ENCODE assay signal across 22 cellular contexts in genomic region chr1:67236277-67236676, GRCh38.
DNase-seq lines count a peak whose midpoint lies in the region; ATAC-seq, FAIRE-seq and TF ChIP-seq lines count a peak whose summit lies in the region.
"Had no signal": no experiment of that assay in that cellular context is flagged by ENCODE, and none has a peak within 500 bp of the region (broad histone marks: within the 10 kb centered on the region; RNA-seq: fewer than 3 reads in every experiment).

No MANE protein-coding gene starts in this region.

- H3K36me3 ChIP-seq in small intestine (ENCODE audit: control insufficient read depth in 2 of 2, insufficient read depth in 2 of 2, low read length in 2 of 2), result no peaks in the 10 kb centered on the region
- H3K36me3 ChIP-seq: BLaER1 treated with 17β-estradiol and CSF1 and Interleukin-3, amounts not matched to agents 10 nM and 100 nM had no signal

- no peak for FAIRE-seq in small intestine (lab: Jason Lieb, UNC)
- FAIRE-seq: A549, D721Med, G401.6, GM12891, GM19239 had no signal

- no peaks in the 10 kb centered on the region for H3K27me3 Mint-ChIP-seq in natural killer cell treated with Interleukin-12 subunit alpha and Interleukin-12 subunit beta and Interleukin-15 and Interleukin-18, amount 100 ng/mL, for 72 hours
- no peaks in the 10 kb centered on the region for H3K27me3 Mint-ChIP-seq in natural killer cell (ENCODE audit: low read depth in 2 of 2)
- no peaks in the 10 kb centered on the region for H3K27me3 Mint-ChIP-seq in activated T-helper 2 cell treated with anti-CD3 and anti-CD28 coated beads, Interferon-gamma antibody, Interleukin-2, Interleukin-4, amounts not matched to agents 10 μg/mL and 5 μg/mL and 100 μg/mL, durations not matched to agents 14 hours and 24 hours and 36 hours (ENCODE audit: low read depth)
- H3K27me3 Mint-ChIP-seq: B cell; CD4-positive, alpha-beta T cell had no signal

- peak overlapping the region; percentile 33 to 84 for H3K27ac Mint-ChIP-seq in natural killer cell treated with Interleukin-12 subunit alpha and Interleukin-12 subunit beta and Interleukin-15 and Interleukin-18, amount 100 ng/mL, for 72 hours
- H3K27ac Mint-ChIP-seq in natural killer cell, result no peak overlapping the region
- no peak overlapping the region for H3K27ac Mint-ChIP-seq in activated T-helper 2 cell treated with anti-CD3 and anti-CD28 coated beads, Interferon-gamma antibody, Interleukin-2, Interleukin-4, amounts not matched to agents 10 μg/mL and 5 μg/mL and 100 μg/mL, durations not matched to agents 14 hours and 24 hours and 36 hours
- H3K27ac Mint-ChIP-seq: B cell; CD4-positive, alpha-beta T cell; CD8-positive, alpha-beta T cell had no signal

- no peak overlapping the region for H3K27ac ChIP-seq in small intestine (ENCODE audit: low read depth in 1 of 2, low read length in 1 of 2)
- H3K27ac ChIP-seq: 22Rv1; A549; BLaER1 treated with 17β-estradiol and CSF1 and Interleukin-3, amounts not matched to agents 10 nM and 100 nM; C4-2B had no signal

- no peaks in the 10 kb centered on the region for H3K9me3 Mint-ChIP-seq in natural killer cell treated with Interleukin-12 subunit alpha and Interleukin-12 subunit beta and Interleukin-15 and Interleukin-18, amount 100 ng/mL, for 72 hours
- no peaks in the 10 kb centered on the region for H3K9me3 Mint-ChIP-seq in natural killer cell
- peaks cover 6% of the 10 kb centered on the region for H3K9me3 Mint-ChIP-seq in activated T-helper 2 cell treated with anti-CD3 and anti-CD28 coated beads, Interferon-gamma antibody, Interleukin-2, Interleukin-4, amounts not matched to agents 10 μg/mL and 5 μg/mL and 100 μg/mL, durations not matched to agents 14 hours and 24 hours and 36 hours
- H3K9me3 Mint-ChIP-seq: CD4-positive, alpha-beta T cell; CD8-positive, alpha-beta T cell had no signal

- no peak for DNase-seq in natural killer cell treated with Interleukin-12 subunit alpha and Interleukin-12 subunit beta and Interleukin-15 and Interleukin-18, amount 100 ng/mL, for 72 hours (ENCODE audit: low spot score)
- no peak for DNase-seq in natural killer cell
- no peak for DNase-seq in left colon
- DNase-seq in small intestine, result peak; percentile 32
- no peak for DNase-seq in globus pallidus (ENCODE audit: low spot score)
- DNase-seq in activated T-helper 2 cell treated with anti-CD3 and anti-CD28 coated beads, Interferon-gamma antibody, Interleukin-2, Interleukin-4, amounts not matched to agents 10 μg/mL and 5 μg/mL and 100 μg/mL, durations not matched to agents 14 hours and 24 hours and 36 hours (ENCODE audit: low spot score), result no peak
- DNase-seq: AML-193; Caco-2; Calu3; CD4-positive, alpha-beta T cell; CD8-positive, alpha-beta T cell; DMS79 treated with DMSO at 0.1 percent for 48 hours; GF-D8 had no signal

- intact Hi-C loops in natural killer cell (cut with micrococcal nuclease), result no loop called here
- intact Hi-C loops in left colon (cut with DNase I, micrococcal nuclease), result loop anchor here in 1 of 2 donors (10.0 kb wide), 1 partner anchor 259 kb away; no protein-coding TSS in a partner anchor
- intact Hi-C loops in activated T-helper 2 cell treated with anti-CD3 and anti-CD28 coated beads, Interferon-gamma antibody, Interleukin-2, Interleukin-4, amounts not matched to agents 10 μg/mL and 5 μg/mL and 100 μg/mL, durations not matched to agents 14 hours and 24 hours and 36 hours (cut with micrococcal nuclease), result loop anchor here (5.0 to 10.0 kb wide), 2 partner anchors 36 to 189 kb away; no protein-coding TSS in a partner anchor

- peak overlapping the region; percentile 18 for H3K4me3 Mint-ChIP-seq in natural killer cell treated with Interleukin-12 subunit alpha and Interleukin-12 subunit beta and Interleukin-15 and Interleukin-18, amount 100 ng/mL, for 72 hours
- no peak overlapping the region for H3K4me3 Mint-ChIP-seq in natural killer cell
- H3K4me3 Mint-ChIP-seq in activated T-helper 2 cell treated with anti-CD3 and anti-CD28 coated beads, Interferon-gamma antibody, Interleukin-2, Interleukin-4, amounts not matched to agents 10 μg/mL and 5 μg/mL and 100 μg/mL, durations not matched to agents 14 hours and 24 hours and 36 hours (ENCODE audit: low read depth), result no peak overlapping the region
- H3K4me3 Mint-ChIP-seq: B cell; CD4-positive, alpha-beta T cell; CD8-positive, alpha-beta T cell had no signal

- no peak overlapping the region for H3K4me3 ChIP-seq in small intestine (ENCODE audit: low read depth in 1 of 2, low read length in 2 of 2)
- H3K4me3 ChIP-seq: A549; BLaER1 treated with 17β-estradiol and CSF1 and Interleukin-3, amounts not matched to agents 10 nM and 100 nM had no signal

- ATAC-seq in natural killer cell treated with Interleukin-12 subunit alpha and Interleukin-12 subunit beta and Interleukin-15 and Interleukin-18, amount 100 ng/mL, for 72 hours, result no peak
- ATAC-seq in natural killer cell (no peak), left colon (peak; percentile 93)
- ATAC-seq: A549; CD8-positive, alpha-beta T cell had no signal

- H3K4me1 Mint-ChIP-seq in natural killer cell treated with Interleukin-12 subunit alpha and Interleukin-12 subunit beta and Interleukin-15 and Interleukin-18, amount 100 ng/mL, for 72 hours (ENCODE audit: low read depth in 2 of 2), result peaks cover 38 to 56% of the 10 kb centered on the region in 2 donors
- H3K4me1 Mint-ChIP-seq in natural killer cell, result peaks cover 0 to 8% of the 10 kb centered on the region in 2 donors
- peaks cover 8% of the 10 kb centered on the region for H3K4me1 Mint-ChIP-seq in activated T-helper 2 cell treated with anti-CD3 and anti-CD28 coated beads, Interferon-gamma antibody, Interleukin-2, Interleukin-4, amounts not matched to agents 10 μg/mL and 5 μg/mL and 100 μg/mL, durations not matched to agents 14 hours and 24 hours and 36 hours (ENCODE audit: low read depth)
- H3K4me1 Mint-ChIP-seq: B cell had no signal

- H3K4me1 ChIP-seq in small intestine (ENCODE audit: control insufficient read depth in 2 of 2, insufficient read depth in 1 of 2, low read depth in 1 of 2, low read length in 1 of 2), result no peaks in the 10 kb centered on the region
- H3K4me1 ChIP-seq: A549; BLaER1 treated with 17β-estradiol and CSF1 and Interleukin-3, amounts not matched to agents 10 nM and 100 nM; Caco-2 had no signal

- no peaks in the 10 kb centered on the region for H3K27me3 ChIP-seq in small intestine (ENCODE audit: control insufficient read depth in 2 of 2, insufficient read depth in 2 of 2, low read length in 2 of 2)
- H3K27me3 ChIP-seq: BLaER1 treated with 17β-estradiol and CSF1 and Interleukin-3, amounts not matched to agents 10 nM and 100 nM had no signal

- no peak for TF ChIP-seq CTCF in natural killer cell (IDR thresholded peaks at IDR 0.05)

- H3K9me3 ChIP-seq in small intestine (ENCODE audit: control insufficient read depth, low read depth), result no peaks in the 10 kb centered on the region
- H3K9me3 ChIP-seq: A549, Caco-2 had no signal

- H3K36me3 Mint-ChIP-seq in natural killer cell treated with Interleukin-12 subunit alpha and Interleukin-12 subunit beta and Interleukin-15 and Interleukin-18, amount 100 ng/mL, for 72 hours, result peaks cover 12% of the 10 kb centered on the region
- no peaks in the 10 kb centered on the region for H3K36me3 Mint-ChIP-seq in natural killer cell
- peaks cover 4% of the 10 kb centered on the region for H3K36me3 Mint-ChIP-seq in activated T-helper 2 cell treated with anti-CD3 and anti-CD28 coated beads, Interferon-gamma antibody, Interleukin-2, Interleukin-4, amounts not matched to agents 10 μg/mL and 5 μg/mL and 100 μg/mL, durations not matched to agents 14 hours and 24 hours and 36 hours (ENCODE audit: low read depth)
- H3K36me3 Mint-ChIP-seq: CD8-positive, alpha-beta T cell had no signal

- WGBS in small intestine, 3 donors, result 13 to 46% (median 41%) methylated on average over 3 of the region's 3 CpGs

Comparison
In these comparisons a context has a peak if more than half of its experiments do, and no peak if none do; other contexts are left out.
1. H3K27ac Mint-ChIP-seq: peak in natural killer cell treated with Interleukin-12 subunit alpha and Interleukin-12 subunit beta and Interleukin-15 and Interleukin-18, amount 100 ng/mL, for 72 hours (2 of 2); none in natural killer cell (0 of 2) and activated T-helper 2 cell treated with anti-CD3 and anti-CD28 coated beads, Interferon-gamma antibody, Interleukin-2, Interleukin-4, amounts not matched to agents 10 μg/mL and 5 μg/mL and 100 μg/mL, durations not matched to agents 14 hours and 24 hours and 36 hours (single experiment).